ENCODE assay signal across 8 cellular contexts in genomic region chr2:68362069-68362468, GRCh38. TPM values are rescaled to one million over a fixed set of nuclear protein-coding genes. Genes with fewer than 3 reads are reported as not detected.
DNase-seq lines count a peak whose midpoint lies in the region; ATAC-seq and TF ChIP-seq lines count a peak whose summit lies in the region.

No MANE protein-coding gene starts in this region.

- H3K36me3 Mint-ChIP-seq in natural killer cell, result no peaks in the 10 kb centered on the region

- ATAC-seq in GM19395 (IDR thresholded peaks at IDR 0.05; ENCODE audit: unreplicated experiment) (peak; percentile 48), natural killer cell (peak; percentile 66 to 88 (median 72))
- peak; percentile 74 for ATAC-seq in stimulated activated naive CD8-positive, alpha-beta T cell treated with anti-CD3 and anti-CD28 coated beads, Interleukin-15, Interleukin-2, amounts not matched to agents 100 U/mL and 50 U/mL, for 24 hours

- H3K27ac ChIP-seq in OCI-LY1 (ENCODE audit: low read depth, low read length, poor library complexity, severe bottlenecking), result peak overlapping the region; percentile 52
- no peak overlapping the region for H3K27ac ChIP-seq in esophagus muscularis mucosa (replicated peaks in 1 of 4)

- 49% methylated on average over 11 of the region's 12 CpGs for WGBS in esophagus muscularis mucosa

- peaks cover 61 to 63% of the 10 kb centered on the region in 2 donors for H3K4me1 Mint-ChIP-seq in natural killer cell

- H3K27me3 ChIP-seq in OCI-LY1 (ENCODE audit: insufficient read depth, low read length), result no peaks in the 10 kb centered on the region
- H3K27me3 ChIP-seq in esophagus muscularis mucosa, result no peaks in the 10 kb centered on the region

- H3K4me3 ChIP-seq in OCI-LY1 (ENCODE audit: low read depth, low read length, poor library complexity, severe bottlenecking) (peak overlapping the region; percentile 22), esophagus muscularis mucosa (peak overlapping the region in 1 of 4 donors; percentile 32)

- H3K4me1 ChIP-seq in OCI-LY1 (ENCODE audit: insufficient read depth, low read length, severe bottlenecking), result peaks cover 58% of the 10 kb centered on the region
- H3K4me1 ChIP-seq in esophagus muscularis mucosa, result peaks cover 0 to 5% (median 0%) of the 10 kb centered on the region in 4 donors

- TF ChIP-seq EP300 in esophagus muscularis mucosa (IDR thresholded peaks at IDR 0.05), result no peak

- no peaks in the 10 kb centered on the region for H4K20me1 ChIP-seq in OCI-LY1 (ENCODE audit: insufficient read depth, low read length)

- TF ChIP-seq POLR2A in esophagus muscularis mucosa (IDR thresholded peaks at IDR 0.05; ENCODE audit: low read depth), result no peak

- peaks cover 4% of the 10 kb centered on the region; the same call in 1 of the 2 replicates for H3K79me2 ChIP-seq in OCI-LY1 (ENCODE audit: insufficient read depth, low read length)

- peak; percentile 87 for TF ChIP-seq CTCF in OCI-LY1 (IDR thresholded peaks at IDR 0.05; ENCODE audit: low read length)
- peak; percentile 62 to 71 (median 64) for TF ChIP-seq CTCF in esophagus muscularis mucosa (IDR thresholded peaks at IDR 0.05)
- peak; percentile 81 for TF ChIP-seq CTCF in natural killer cell (IDR thresholded peaks at IDR 0.05)

- peak overlapping the region; percentile 66 for H2AFZ ChIP-seq in OCI-LY1 (ENCODE audit: low read length)

- no peaks in the 10 kb centered on the region for H3K9me3 Mint-ChIP-seq in natural killer cell

- H3K27me3 Mint-ChIP-seq in natural killer cell (ENCODE audit: low read depth in 2 of 2), result no peaks in the 10 kb centered on the region

- peak overlapping the region; percentile 39 for H3K9ac ChIP-seq in OCI-LY1 (ENCODE audit: low read length)

- 0 out of 2 replicates have a peak, but pooled peaks cover 4% of the 10 kb centered on the region for H3F3A ChIP-seq in OCI-LY1 (ENCODE audit: insufficient read depth, low read length)

- H3K4me3 Mint-ChIP-seq in natural killer cell, result peak overlapping the region; percentile 94

- H3K9me3 ChIP-seq in OCI-LY1 (ENCODE audit: low read length) (no peaks in the 10 kb centered on the region), esophagus muscularis mucosa (no peaks in the 10 kb centered on the region)

- H3K27ac Mint-ChIP-seq in natural killer cell, result peak overlapping the region; percentile 95 to 97

- no peaks in the 10 kb centered on the region for H3K36me3 ChIP-seq in OCI-LY1 (ENCODE audit: insufficient read depth, low read length)
- H3K36me3 ChIP-seq in esophagus muscularis mucosa, result no peaks in the 10 kb centered on the region

- peak overlapping the region; percentile 57 for H3K4me2 ChIP-seq in OCI-LY1 (ENCODE audit: low read length)

- intact Hi-C loops in esophagus muscularis mucosa (cut with DNase I) (loop anchor here (5.0 kb wide), 1 partner anchor 80 kb away; no protein-coding TSS in a partner anchor), natural killer cell (cut with micrococcal nuclease) (loop anchor here (1.0 to 10.0 kb wide), 3 partner anchors 62 to 153 kb away; no protein-coding TSS in a partner anchor)

- H3K9me2 ChIP-seq in OCI-LY1 (ENCODE audit: low read depth, low read length), result no peaks in the 10 kb centered on the region

- DNase-seq in CD1c-positive myeloid dendritic cell (ENCODE audit: extremely low spot score) (peak; percentile 86), HPDE6-E6E7 (ENCODE audit: extremely low spot score) (peak; percentile 60), esophagus muscularis mucosa (ENCODE audit: extremely low spot score) (no peak), natural killer cell (peak; percentile 78)
- DNase-seq in activated CD8-positive, alpha-beta memory T cell treated with anti-CD3 and anti-CD28 coated beads, Interleukin-2, amount 50 U/mL, for 1 hour (ENCODE audit: extremely low read depth), result peak; percentile 56
- DNase-seq in stimulated activated naive CD8-positive, alpha-beta T cell treated with anti-CD3 and anti-CD28 coated beads, Interleukin-15, Interleukin-2, amounts not matched to agents 100 U/mL and 50 U/mL, for 24 hours, result peak; percentile 87

RNA-seq across cellular contexts. Expression of gene PLEK, which starts 3.0 kb away (rescaled TPM):
- total RNA-seq in esophagus muscularis mucosa, result 10 to 100 TPM in 1 of 4 donors, 1 to 10 TPM in 3; 3.1 to 23.4 (median 6.0) TPM
- 100 to 1,000 TPM; 307 to 368 (median 333) TPM for total RNA-seq in natural killer cell

RNA-seq across cellular contexts. Expression of gene CNRIP1, which starts 42.3 kb away (rescaled TPM):
- 10 to 100 TPM; 23.5 to 44.4 (median 29.8) TPM for total RNA-seq in esophagus muscularis mucosa
- under 1 TPM in 2 of 3 donors, not detected in 1; 0.39 to 0.98 TPM for total RNA-seq in natural killer cell

Comparison
In these comparisons a context has a peak if more than half of its experiments do, and no peak if none do; other contexts are left out.
1. RNA of gene PLEK, which starts 3.0 kb away (total RNA-seq): 307 to 368 TPM in natural killer cell; 3.1 to 23.4 TPM in esophagus muscularis mucosa; every median in the first group is over 10 times any median in the second.
2. RNA of gene CNRIP1, which starts 42.3 kb away (total RNA-seq): 23.5 to 44.4 TPM in esophagus muscularis mucosa; 0.39 to 0.98 TPM in natural killer cell; every median in the first group is over 10 times any median in the second.
3. Peak in every context shown above with its lines, with median percentiles within 50 percentile points of each other: ATAC-seq and CTCF ChIP-seq.